ENCODE assay signal across 2 cellular contexts in genomic region chr7:116726149-116726548, GRCh38.
TF ChIP-seq lines count a peak whose summit lies in the region.

No MANE protein-coding gene starts in this region.

TF ChIP-seq in K562, 482 proteins besides CTCF, POLR2A, EP300 and RAD21 (continued from another document):
- no peak for TF ChIP-seq ZNF395 (CRISPR knock-in tag; IDR thresholded peaks at IDR 0.05)
- TF ChIP-seq ZNF12 (CRISPR knock-in tag; IDR thresholded peaks at IDR 0.05) = no peak
- TF ChIP-seq ILK (tag; IDR thresholded peaks at IDR 0.05; ENCODE audit: borderline replicate concordance, low read depth) = no peak
- TF ChIP-seq HIVEP1 (CRISPR knock-in tag; IDR thresholded peaks at IDR 0.05) = no peak
- TF ChIP-seq BRF2 (IDR thresholded peaks at IDR 0.05; ENCODE audit: borderline replicate concordance, insufficient read depth, insufficient read length) = no peak
- TF ChIP-seq, protein P1, sequence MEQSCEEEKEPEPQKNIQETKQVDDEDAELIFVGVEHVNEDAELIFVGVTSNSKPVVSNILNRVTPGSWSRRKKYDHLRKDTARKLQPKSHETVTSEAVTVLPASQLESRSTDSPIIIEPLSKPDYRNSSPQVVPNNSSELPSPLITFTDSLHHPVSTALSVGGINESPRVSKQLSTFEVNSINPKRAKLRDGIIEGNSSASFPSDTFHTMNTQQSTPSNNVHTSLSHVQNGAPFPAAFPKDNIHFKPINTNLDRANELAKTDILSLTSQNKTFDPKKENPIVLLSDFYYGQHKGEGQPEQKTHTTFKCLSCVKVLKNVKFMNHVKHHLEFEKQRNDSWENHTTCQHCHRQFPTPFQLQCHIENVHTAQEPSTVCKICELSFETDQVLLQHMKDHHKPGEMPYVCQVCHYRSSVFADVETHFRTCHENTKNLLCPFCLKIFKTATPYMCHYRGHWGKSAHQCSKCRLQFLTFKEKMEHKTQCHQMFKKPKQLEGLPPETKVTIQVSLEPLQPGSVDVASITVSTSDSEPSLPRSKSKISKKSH (CRISPR knock-in tag; IDR thresholded peaks at IDR 0.05) = no peak
- TF ChIP-seq DACH1 (IDR thresholded peaks at IDR 0.05; ENCODE audit: partially characterized antibody) = no peak
- TF ChIP-seq SIN3B (IDR thresholded peaks at IDR 0.05; ENCODE audit: low read depth) = no peak
- TF ChIP-seq NFXL1 (CRISPR knock-in tag; IDR thresholded peaks at IDR 0.05) = no peak
- TF ChIP-seq JUNB (CRISPR knock-in tag; conservative IDR thresholded peaks at IDR 0.05) = no peak
- no peak for TF ChIP-seq TEAD2 (tag; IDR thresholded peaks at IDR 0.05)
- TF ChIP-seq CREM (IDR thresholded peaks at IDR 0.05; ENCODE audit: low read depth) = no peak
- TF ChIP-seq GABPB1 (CRISPR knock-in tag; IDR thresholded peaks at IDR 0.05) = no peak
- TF ChIP-seq HEY1 (CRISPR knock-in tag; IDR thresholded peaks at IDR 0.05; ENCODE audit: borderline replicate concordance) = no peak
- no peak for TF ChIP-seq BCL6 (CRISPR knock-in tag; IDR thresholded peaks at IDR 0.05)
- TF ChIP-seq HNRNPL (IDR thresholded peaks at IDR 0.05; ENCODE audit: low read depth, low read length) = no peak
- no peak for TF ChIP-seq CHCHD3 (CRISPR knock-in tag; IDR thresholded peaks at IDR 0.05)
TF ChIP-seq in K562: peak in this region for 0.

TF ChIP-seq in SK-N-SH treated with all-trans-retinoic acid at 6 μM for 48 hours, 23 proteins besides CTCF, POLR2A, EP300 and RAD21 (continued from another document):
- TF ChIP-seq, protein P2, sequence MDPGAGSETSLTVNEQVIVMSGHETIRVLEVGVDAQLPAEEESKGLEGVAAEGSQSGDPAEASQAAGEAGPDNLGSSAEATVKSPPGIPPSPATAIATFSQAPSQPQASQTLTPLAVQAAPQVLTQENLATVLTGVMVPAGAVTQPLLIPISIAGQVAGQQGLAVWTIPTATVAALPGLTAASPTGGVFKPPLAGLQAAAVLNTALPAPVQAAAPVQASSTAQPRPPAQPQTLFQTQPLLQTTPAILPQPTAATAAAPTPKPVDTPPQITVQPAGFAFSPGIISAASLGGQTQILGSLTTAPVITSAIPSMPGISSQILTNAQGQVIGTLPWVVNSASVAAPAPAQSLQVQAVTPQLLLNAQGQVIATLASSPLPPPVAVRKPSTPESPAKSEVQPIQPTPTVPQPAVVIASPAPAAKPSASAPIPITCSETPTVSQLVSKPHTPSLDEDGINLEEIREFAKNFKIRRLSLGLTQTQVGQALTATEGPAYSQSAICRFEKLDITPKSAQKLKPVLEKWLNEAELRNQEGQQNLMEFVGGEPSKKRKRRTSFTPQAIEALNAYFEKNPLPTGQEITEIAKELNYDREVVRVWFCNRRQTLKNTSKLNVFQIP (CRISPR knock-in tag; IDR thresholded peaks at IDR 0.05; ENCODE audit: borderline replicate concordance, low read depth) = no peak
- TF ChIP-seq CREB5 (CRISPR knock-in tag; IDR thresholded peaks at IDR 0.05; ENCODE audit: low read depth) (no peak), ZNF8 (CRISPR knock-in tag; IDR thresholded peaks at IDR 0.05) (no peak), BACH2 (CRISPR knock-in tag; IDR thresholded peaks at IDR 0.05; ENCODE audit: borderline replicate concordance) (no peak), TOX (CRISPR knock-in tag; IDR thresholded peaks at IDR 0.05; ENCODE audit: borderline replicate concordance) (no peak), ISL1 (CRISPR knock-in tag; IDR thresholded peaks at IDR 0.05) (no peak)
